Comparison of ENCODE assay signal across 1 cellular context in genomic region chr10:30581779-30582380, GRCh38.
A peak's percentile ranks its signal among the peaks of the same experiment; 100 is the strongest.
TF ChIP-seq lines count a peak whose summit lies in the region.

No MANE protein-coding gene starts in this region.

TF ChIP-seq in K562, 482 proteins besides CTCF, POLR2A, EP300 and RAD21 (continued from another document):
- TF ChIP-seq AFF4 (CRISPR knock-in tag; IDR thresholded peaks at IDR 0.05) (no peak), SREBF2 (CRISPR knock-in tag; IDR thresholded peaks at IDR 0.05) (no peak), ZC3H4 (CRISPR knock-in tag; IDR thresholded peaks at IDR 0.05; ENCODE audit: borderline replicate concordance) (no peak), TSHZ1 (CRISPR knock-in tag; IDR thresholded peaks at IDR 0.05) (no peak), ZNF511 (CRISPR knock-in tag; IDR thresholded peaks at IDR 0.05) (no peak), ELF4 (CRISPR knock-in tag; IDR thresholded peaks at IDR 0.05) (0 out of 2 replicates have a peak, but pooled peaks have one; percentile 8), CTCFL (IDR thresholded peaks at IDR 0.05; ENCODE audit: borderline replicate concordance, insufficient read depth, low read depth, low read length, poor library complexity, severe bottlenecking) (peak; percentile 21), LARP7 (IDR thresholded peaks at IDR 0.05) (no peak), ARID4B (CRISPR knock-in tag; IDR thresholded peaks at IDR 0.05) (no peak), HLTF (IDR thresholded peaks at IDR 0.05) (no peak), ZNF696 (CRISPR knock-in tag; conservative IDR thresholded peaks at IDR 0.05) (no peak), PKNOX1 (IDR thresholded peaks at IDR 0.05) (no peak), MECOM (CRISPR knock-in tag; IDR thresholded peaks at IDR 0.05) (no peak), GABPB2 (CRISPR knock-in tag; conservative IDR thresholded peaks at IDR 0.05) (no peak), ELF1 (tag; IDR thresholded peaks at IDR 0.05) (no peak), ZNF77 (CRISPR knock-in tag; IDR thresholded peaks at IDR 0.05) (no peak), THRA (IDR thresholded peaks at IDR 0.05) (no peak), ZNF324 (CRISPR knock-in tag; IDR thresholded peaks at IDR 0.05) (no peak), ZNF239 (CRISPR knock-in tag; IDR thresholded peaks at IDR 0.05) (no peak), HMG20A (CRISPR knock-in tag; conservative IDR thresholded peaks at IDR 0.05) (no peak), ZBTB43 (CRISPR knock-in tag; IDR thresholded peaks at IDR 0.05) (no peak), ZKSCAN3 (CRISPR knock-in tag; IDR thresholded peaks at IDR 0.05) (no peak)
